In the genomic region with DNA sequence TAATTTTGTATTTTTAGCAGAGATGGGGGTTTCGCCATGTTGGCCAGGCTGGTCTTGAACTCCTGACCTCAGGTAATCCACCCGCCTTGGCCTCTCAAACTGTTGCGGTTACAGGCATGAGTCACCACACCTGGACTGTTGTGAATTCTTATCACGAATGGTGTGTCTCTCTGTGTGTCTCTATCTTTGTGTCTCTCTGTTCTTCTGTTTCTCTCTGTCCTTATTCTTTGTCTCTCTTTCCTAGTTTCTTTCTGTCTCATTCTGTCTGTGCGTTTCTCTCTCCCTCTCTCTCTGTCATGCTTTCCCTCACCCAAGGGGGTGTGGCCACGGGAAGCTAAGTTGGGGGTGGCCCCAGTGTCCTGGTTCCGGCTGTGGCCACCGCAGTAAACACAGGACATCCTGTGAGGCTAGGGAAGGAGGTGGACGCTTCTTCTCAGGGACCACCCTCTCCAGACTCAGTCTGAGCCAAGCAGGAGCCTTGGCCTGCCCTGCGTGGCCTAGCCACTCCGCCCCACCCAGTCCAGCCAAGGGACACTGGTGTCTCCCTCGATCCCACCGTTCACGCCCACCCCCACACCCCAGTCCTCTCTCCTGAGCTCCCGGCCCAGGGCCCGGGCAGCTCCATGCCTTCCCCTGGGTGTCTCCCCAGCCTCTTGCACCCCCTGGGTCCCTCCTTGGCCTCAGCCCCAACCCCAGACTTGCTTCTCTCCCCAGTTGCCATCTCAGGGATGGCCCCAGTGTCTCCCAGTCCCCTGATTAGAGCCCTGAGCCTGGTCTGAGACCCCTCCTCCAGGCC, we compare ENCODE assay signal across 2 cellular contexts.
TF ChIP-seq lines count a peak whose summit lies in the region.

No MANE protein-coding gene starts in this region.

TF ChIP-seq in A549, 52 proteins besides CTCF, POLR2A, EP300 and RAD21:
- TF ChIP-seq, protein P1, sequence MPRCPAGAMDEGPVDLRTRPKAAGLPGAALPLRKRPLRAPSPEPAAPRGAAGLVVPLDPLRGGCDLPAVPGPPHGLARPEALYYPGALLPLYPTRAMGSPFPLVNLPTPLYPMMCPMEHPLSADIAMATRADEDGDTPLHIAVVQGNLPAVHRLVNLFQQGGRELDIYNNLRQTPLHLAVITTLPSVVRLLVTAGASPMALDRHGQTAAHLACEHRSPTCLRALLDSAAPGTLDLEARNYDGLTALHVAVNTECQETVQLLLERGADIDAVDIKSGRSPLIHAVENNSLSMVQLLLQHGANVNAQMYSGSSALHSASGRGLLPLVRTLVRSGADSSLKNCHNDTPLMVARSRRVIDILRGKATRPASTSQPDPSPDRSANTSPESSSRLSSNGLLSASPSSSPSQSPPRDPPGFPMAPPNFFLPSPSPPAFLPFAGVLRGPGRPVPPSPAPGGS (IDR thresholded peaks at IDR 0.05) = no peak
- no peak for TF ChIP-seq FOSL2 (IDR thresholded peaks at IDR 0.05)
- TF ChIP-seq FOSL2 (CRISPR knock-in tag; IDR thresholded peaks at IDR 0.05) = peak; percentile 88

TF ChIP-seq in K562, 482 proteins besides CTCF, POLR2A, EP300 and RAD21 (continues in another document):
- no peak for TF ChIP-seq CCNT2 (IDR thresholded peaks at IDR 0.05; ENCODE audit: borderline replicate concordance, extremely low read depth, insufficient read length, low read depth, low read length)
- peak; percentile 83 for TF ChIP-seq SMARCC2 (IDR thresholded peaks at IDR 0.05; ENCODE audit: low read depth)
- peak; percentile 77; the same call in 1 of the 2 replicates for TF ChIP-seq GATAD2A (IDR thresholded peaks at IDR 0.05)
- TF ChIP-seq ELF4 (CRISPR knock-in tag; IDR thresholded peaks at IDR 0.05) = 0 out of 2 replicates have a peak, but pooled peaks have one; percentile 36
- no peak for TF ChIP-seq RUNX1 (IDR thresholded peaks at IDR 0.05; ENCODE audit: low read depth)
- peak; percentile 97 for TF ChIP-seq HDGF (IDR thresholded peaks at IDR 0.05)
- peak; percentile 47 for TF ChIP-seq RBBP5 (IDR thresholded peaks at IDR 0.05; ENCODE audit: borderline replicate concordance, insufficient read depth, low read length, poor library complexity, severe bottlenecking)
- 0 out of 2 replicates have a peak, but pooled peaks have one; percentile 23 for TF ChIP-seq XRCC5 (IDR thresholded peaks at IDR 0.05; ENCODE audit: low read depth, low read length)
- TF ChIP-seq, protein P2, sequence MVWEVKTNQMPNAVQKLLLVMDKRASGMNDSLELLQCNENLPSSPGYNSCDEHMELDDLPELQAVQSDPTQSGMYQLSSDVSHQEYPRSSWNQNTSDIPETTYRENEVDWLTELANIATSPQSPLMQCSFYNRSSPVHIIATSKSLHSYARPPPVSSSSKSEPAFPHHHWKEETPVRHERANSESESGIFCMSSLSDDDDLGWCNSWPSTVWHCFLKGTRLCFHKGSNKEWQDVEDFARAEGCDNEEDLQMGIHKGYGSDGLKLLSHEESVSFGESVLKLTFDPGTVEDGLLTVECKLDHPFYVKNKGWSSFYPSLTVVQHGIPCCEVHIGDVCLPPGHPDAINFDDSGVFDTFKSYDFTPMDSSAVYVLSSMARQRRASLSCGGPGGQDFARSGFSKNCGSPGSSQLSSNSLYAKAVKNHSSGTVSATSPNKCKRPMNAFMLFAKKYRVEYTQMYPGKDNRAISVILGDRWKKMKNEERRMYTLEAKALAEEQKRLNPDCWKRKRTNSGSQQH (CRISPR knock-in tag; IDR thresholded peaks at IDR 0.05) = no peak
- TF ChIP-seq, protein P3, sequence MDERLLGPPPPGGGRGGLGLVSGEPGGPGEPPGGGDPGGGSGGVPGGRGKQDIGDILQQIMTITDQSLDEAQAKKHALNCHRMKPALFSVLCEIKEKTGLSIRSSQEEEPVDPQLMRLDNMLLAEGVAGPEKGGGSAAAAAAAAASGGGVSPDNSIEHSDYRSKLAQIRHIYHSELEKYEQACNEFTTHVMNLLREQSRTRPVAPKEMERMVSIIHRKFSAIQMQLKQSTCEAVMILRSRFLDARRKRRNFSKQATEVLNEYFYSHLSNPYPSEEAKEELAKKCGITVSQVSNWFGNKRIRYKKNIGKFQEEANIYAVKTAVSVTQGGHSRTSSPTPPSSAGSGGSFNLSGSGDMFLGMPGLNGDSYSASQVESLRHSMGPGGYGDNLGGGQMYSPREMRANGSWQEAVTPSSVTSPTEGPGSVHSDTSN (CRISPR knock-in tag; IDR thresholded peaks at IDR 0.05; ENCODE audit: low read depth) = no peak
- TF ChIP-seq, protein P3 (tag; conservative IDR thresholded peaks at IDR 0.05; ENCODE audit: low read depth) = no peak
- peak; percentile 98 for TF ChIP-seq SOX6 (IDR thresholded peaks at IDR 0.05)
- peak; percentile 53; the same call in 1 of the 2 replicates for TF ChIP-seq TRIM28 (IDR thresholded peaks at IDR 0.05)
- peak; percentile 93; the same call in 1 of the 2 replicates for TF ChIP-seq ESRRA (IDR thresholded peaks at IDR 0.05; ENCODE audit: borderline replicate concordance, low read depth)
- TF ChIP-seq ZNF79 (CRISPR knock-in tag; IDR thresholded peaks at IDR 0.05; ENCODE audit: low read depth) = no peak
- TF ChIP-seq MTA2 (IDR thresholded peaks at IDR 0.05; ENCODE audit: low read depth) = peak; percentile 66
- TF ChIP-seq ADNP (tag; IDR thresholded peaks at IDR 0.05) = peak; percentile 94
- peak; percentile 34; the same call in 1 of the 2 replicates for TF ChIP-seq CEBPG (CRISPR knock-in tag; IDR thresholded peaks at IDR 0.05)
- TF ChIP-seq CEBPG (tag; conservative IDR thresholded peaks at IDR 0.05 in 1 of 2, IDR thresholded peaks at IDR 0.05 in 1 of 2) = no peak
- TF ChIP-seq ZBTB7A (IDR thresholded peaks at IDR 0.05; ENCODE audit: borderline replicate concordance, control insufficient read depth, low read depth, low read length) = peak; percentile 55
- TF ChIP-seq, protein P4, sequence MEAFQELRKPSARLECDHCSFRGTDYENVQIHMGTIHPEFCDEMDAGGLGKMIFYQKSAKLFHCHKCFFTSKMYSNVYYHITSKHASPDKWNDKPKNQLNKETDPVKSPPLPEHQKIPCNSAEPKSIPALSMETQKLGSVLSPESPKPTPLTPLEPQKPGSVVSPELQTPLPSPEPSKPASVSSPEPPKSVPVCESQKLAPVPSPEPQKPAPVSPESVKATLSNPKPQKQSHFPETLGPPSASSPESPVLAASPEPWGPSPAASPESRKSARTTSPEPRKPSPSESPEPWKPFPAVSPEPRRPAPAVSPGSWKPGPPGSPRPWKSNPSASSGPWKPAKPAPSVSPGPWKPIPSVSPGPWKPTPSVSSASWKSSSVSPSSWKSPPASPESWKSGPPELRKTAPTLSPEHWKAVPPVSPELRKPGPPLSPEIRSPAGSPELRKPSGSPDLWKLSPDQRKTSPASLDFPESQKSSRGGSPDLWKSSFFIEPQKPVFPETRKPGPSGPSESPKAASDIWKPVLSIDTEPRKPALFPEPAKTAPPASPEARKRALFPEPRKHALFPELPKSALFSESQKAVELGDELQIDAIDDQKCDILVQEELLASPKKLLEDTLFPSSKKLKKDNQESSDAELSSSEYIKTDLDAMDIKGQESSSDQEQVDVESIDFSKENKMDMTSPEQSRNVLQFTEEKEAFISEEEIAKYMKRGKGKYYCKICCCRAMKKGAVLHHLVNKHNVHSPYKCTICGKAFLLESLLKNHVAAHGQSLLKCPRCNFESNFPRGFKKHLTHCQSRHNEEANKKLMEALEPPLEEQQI (IDR thresholded peaks at IDR 0.05) = 0 out of 2 replicates have a peak, but pooled peaks have one; percentile 88
- TF ChIP-seq HDAC2 (IDR thresholded peaks at IDR 0.05) = peak; percentile 80
- TF ChIP-seq MAZ (CRISPR knock-in tag; conservative IDR thresholded peaks at IDR 0.05 in 1 of 2, IDR thresholded peaks at IDR 0.05 in 1 of 2) = peak in 1 of 2 experiments; percentile 48; a peak in 3 of 4 replicates
- TF ChIP-seq RAD51 (IDR thresholded peaks at IDR 0.05; ENCODE audit: borderline replicate concordance, low read depth) = peak; percentile 44; the same call in 1 of the 2 replicates
- TF ChIP-seq, protein P5, sequence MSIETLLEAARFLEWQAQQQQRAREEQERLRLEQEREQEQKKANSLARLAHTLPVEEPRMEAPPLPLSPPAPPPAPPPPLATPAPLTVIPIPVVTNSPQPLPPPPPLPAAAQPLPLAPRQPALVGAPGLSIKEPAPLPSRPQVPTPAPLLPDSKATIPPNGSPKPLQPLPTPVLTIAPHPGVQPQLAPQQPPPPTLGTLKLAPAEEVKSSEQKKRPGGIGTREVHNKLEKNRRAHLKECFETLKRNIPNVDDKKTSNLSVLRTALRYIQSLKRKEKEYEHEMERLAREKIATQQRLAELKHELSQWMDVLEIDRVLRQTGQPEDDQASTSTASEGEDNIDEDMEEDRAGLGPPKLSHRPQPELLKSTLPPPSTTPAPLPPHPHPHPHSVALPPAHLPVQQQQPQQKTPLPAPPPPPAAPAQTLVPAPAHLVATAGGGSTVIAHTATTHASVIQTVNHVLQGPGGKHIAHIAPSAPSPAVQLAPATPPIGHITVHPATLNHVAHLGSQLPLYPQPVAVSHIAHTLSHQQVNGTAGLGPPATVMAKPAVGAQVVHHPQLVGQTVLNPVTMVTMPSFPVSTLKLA (conservative IDR thresholded peaks at IDR 0.05) = peak; percentile 64 to 80
- 0 out of 2 replicates have a peak, but pooled peaks have one; percentile 35 for TF ChIP-seq LARP7 (IDR thresholded peaks at IDR 0.05)
- no peak for TF ChIP-seq SAFB (IDR thresholded peaks at IDR 0.05; ENCODE audit: borderline replicate concordance, low read depth, low read length)
- TF ChIP-seq TBP (optimal IDR thresholded peaks at IDR 0.05; ENCODE audit: low read depth, low read length) = peak; percentile 31
- TF ChIP-seq TCF3 (CRISPR knock-in tag; IDR thresholded peaks at IDR 0.05) = peak; percentile 69
- no peak for TF ChIP-seq EZH2 (IDR thresholded peaks at IDR 0.05; ENCODE audit: borderline replicate concordance, low read depth, low read length)
- TF ChIP-seq ETV1 (tag; conservative IDR thresholded peaks at IDR 0.05; ENCODE audit: low read depth) = peak; percentile 89
- TF ChIP-seq HSF4 (CRISPR knock-in tag; IDR thresholded peaks at IDR 0.05; ENCODE audit: borderline replicate concordance) = no peak
- TF ChIP-seq FOSL1 (tag; conservative IDR thresholded peaks at IDR 0.05) = peak; percentile 94
- TF ChIP-seq, protein P6, sequence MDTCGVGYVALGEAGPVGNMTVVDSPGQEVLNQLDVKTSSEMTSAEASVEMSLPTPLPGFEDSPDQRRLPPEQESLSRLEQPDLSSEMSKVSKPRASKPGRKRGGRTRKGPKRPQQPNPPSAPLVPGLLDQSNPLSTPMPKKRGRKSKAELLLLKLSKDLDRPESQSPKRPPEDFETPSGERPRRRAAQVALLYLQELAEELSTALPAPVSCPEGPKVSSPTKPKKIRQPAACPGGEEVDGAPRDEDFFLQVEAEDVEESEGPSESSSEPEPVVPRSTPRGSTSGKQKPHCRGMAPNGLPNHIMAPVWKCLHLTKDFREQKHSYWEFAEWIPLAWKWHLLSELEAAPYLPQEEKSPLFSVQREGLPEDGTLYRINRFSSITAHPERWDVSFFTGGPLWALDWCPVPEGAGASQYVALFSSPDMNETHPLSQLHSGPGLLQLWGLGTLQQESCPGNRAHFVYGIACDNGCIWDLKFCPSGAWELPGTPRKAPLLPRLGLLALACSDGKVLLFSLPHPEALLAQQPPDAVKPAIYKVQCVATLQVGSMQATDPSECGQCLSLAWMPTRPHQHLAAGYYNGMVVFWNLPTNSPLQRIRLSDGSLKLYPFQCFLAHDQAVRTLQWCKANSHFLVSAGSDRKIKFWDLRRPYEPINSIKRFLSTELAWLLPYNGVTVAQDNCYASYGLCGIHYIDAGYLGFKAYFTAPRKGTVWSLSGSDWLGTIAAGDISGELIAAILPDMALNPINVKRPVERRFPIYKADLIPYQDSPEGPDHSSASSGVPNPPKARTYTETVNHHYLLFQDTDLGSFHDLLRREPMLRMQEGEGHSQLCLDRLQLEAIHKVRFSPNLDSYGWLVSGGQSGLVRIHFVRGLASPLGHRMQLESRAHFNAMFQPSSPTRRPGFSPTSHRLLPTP (IDR thresholded peaks at IDR 0.05; ENCODE audit: borderline replicate concordance, extremely low read depth, insufficient read length) = peak; percentile 72
- TF ChIP-seq, protein P7, sequence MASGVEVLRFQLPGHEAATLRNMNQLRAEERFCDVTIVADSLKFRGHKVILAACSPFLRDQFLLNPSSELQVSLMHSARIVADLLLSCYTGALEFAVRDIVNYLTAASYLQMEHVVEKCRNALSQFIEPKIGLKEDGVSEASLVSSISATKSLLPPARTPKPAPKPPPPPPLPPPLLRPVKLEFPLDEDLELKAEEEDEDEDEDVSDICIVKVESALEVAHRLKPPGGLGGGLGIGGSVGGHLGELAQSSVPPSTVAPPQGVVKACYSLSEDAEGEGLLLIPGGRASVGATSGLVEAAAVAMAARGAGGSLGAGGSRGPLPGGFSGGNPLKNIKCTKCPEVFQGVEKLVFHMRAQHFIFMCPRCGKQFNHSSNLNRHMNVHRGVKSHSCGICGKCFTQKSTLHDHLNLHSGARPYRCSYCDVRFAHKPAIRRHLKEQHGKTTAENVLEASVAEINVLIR (CRISPR knock-in tag; IDR thresholded peaks at IDR 0.05) = no peak
- TF ChIP-seq, protein P8, sequence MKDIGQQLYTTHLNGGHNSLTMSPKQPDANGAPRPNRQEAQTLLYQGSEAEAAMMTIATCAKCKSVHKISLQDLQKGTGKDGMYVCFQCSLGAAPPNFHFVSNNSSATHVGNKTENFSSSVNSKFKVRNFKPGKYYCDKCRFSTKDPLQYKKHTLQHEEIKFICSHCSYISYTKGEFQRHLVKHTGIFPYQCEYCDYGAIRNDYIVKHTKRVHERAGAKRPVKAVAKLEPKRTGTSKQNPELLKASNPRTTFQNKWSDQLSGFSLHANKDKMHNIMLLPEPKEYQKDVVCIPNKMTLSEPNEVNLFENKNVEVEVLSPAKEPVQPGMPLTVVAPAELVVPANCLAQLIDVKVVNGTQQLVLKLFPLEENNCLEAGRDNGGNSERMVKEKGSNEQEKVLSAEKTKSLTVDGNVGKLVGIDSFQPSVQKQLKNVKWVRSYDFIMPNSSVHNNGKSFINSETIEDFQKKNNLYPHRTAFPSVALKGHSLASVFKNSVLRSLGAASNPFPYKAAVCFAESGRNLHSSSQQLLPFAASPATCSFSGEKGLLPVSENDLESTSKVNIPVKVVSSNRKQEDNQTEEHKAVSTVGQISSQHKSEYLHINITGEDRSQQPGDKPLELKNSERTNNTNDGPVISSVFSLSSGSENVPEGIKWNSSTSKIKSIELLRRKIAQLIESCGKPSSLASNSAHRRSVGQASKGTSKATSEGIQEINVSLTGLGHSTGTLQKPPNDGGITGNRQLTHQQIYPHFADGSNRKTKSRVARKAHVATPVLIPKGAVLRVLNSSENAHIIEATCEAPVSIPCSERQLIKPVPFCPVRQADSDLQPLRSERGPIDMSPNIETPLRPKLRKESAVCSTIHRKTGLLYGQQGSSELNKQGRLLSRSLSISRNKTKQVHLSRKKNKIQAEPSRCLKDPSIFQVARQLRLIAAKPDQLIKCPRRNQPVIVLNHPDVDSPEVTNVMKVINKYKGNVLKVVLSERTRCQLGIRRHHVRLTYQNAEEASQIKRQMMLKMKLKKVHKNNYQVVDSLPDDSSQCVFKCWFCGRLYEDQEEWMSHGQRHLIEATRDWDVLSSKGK (CRISPR knock-in tag; IDR thresholded peaks at IDR 0.05) = no peak
